6 cellular contexts compared by ENCODE assay signal in genomic region chrX:29374765-29375164, GRCh38.
DNase-seq lines count a peak whose midpoint lies in the region; ATAC-seq, FAIRE-seq and TF ChIP-seq lines count a peak whose summit lies in the region.
"Not testable (repeated sequence)": the region's sequence is repeated elsewhere in the genome, so short reads cannot be mapped to it uniquely, and the experiment has no call there.

No MANE protein-coding gene starts in this region.

- not testable (repeated sequence) for H3K4me3 ChIP-seq in K562; endothelial cell of umbilical vein (replicated peaks in 1 of 3; ENCODE audit: insufficient read depth in 1 of 3, low read depth in 1 of 3, low read length in 3 of 3); liver (ENCODE audit: low read depth in 1 of 3, low read length in 3 of 3); pancreas

- not testable (repeated sequence) for TF ChIP-seq CTCF in K562 (IDR thresholded peaks at IDR 0.05 in 2 of 3, conservative IDR thresholded peaks at IDR 0.05 in 1 of 3; ENCODE audit: insufficient read depth in 2 of 3, low read depth in 1 of 3, low read length in 3 of 3); endothelial cell of umbilical vein (IDR thresholded peaks at IDR 0.05; ENCODE audit: extremely low read depth in 1 of 2, insufficient read depth in 1 of 2, low read depth in 1 of 2, low read length in 2 of 2); liver (IDR thresholded peaks at IDR 0.05; ENCODE audit: low read depth, low read length, missing input control); pancreas (IDR thresholded peaks at IDR 0.05)

- TF ChIP-seq POLR2A in K562 (conservative IDR thresholded peaks at IDR 0.05); endothelial cell of umbilical vein (IDR thresholded peaks at IDR 0.05; ENCODE audit: low read depth, low read length): not testable (repeated sequence)

- H3K9me1 ChIP-seq in K562 (ENCODE audit: control insufficient read depth, insufficient read depth, low read length); endothelial cell of umbilical vein (replicated peaks; ENCODE audit: control insufficient read depth, extremely low read depth, insufficient read depth, low read length): not testable (repeated sequence)

- H3K36me3 ChIP-seq in K562 (ENCODE audit: control insufficient read depth, insufficient read depth, low read length); endothelial cell of umbilical vein (ENCODE audit: control insufficient read depth in 2 of 2, extremely low read depth in 1 of 2, insufficient read depth in 2 of 2, low read length in 2 of 2); liver (ENCODE audit: control insufficient read depth in 4 of 4, insufficient read depth in 3 of 4, low read depth in 1 of 4, low read length in 3 of 4); pancreas: not testable (repeated sequence)

- not testable (repeated sequence) for TF ChIP-seq EP300 in K562 (IDR thresholded peaks at IDR 0.05; ENCODE audit: low read length)

- not testable (repeated sequence) for H3K27me3 ChIP-seq in K562 (ENCODE audit: control insufficient read depth in 2 of 2, insufficient read depth in 2 of 2, low read length in 2 of 2); endothelial cell of umbilical vein (ENCODE audit: control insufficient read depth in 2 of 2, insufficient read depth in 2 of 2, low read length in 2 of 2); liver (ENCODE audit: control insufficient read depth in 4 of 4, insufficient read depth in 4 of 4, low read length in 3 of 4); pancreas

- intact Hi-C loops in K562 (cut with micrococcal nuclease); endothelial cell of umbilical vein (cut with micrococcal nuclease); left colon (cut with DNase I, micrococcal nuclease); pancreas (cut with DNase I): not testable (repeated sequence)

- H3K27ac ChIP-seq in K562 (ENCODE audit: extremely low read depth, low read depth, low read length); endothelial cell of umbilical vein (ENCODE audit: insufficient read depth, low read depth, low read length); liver (ENCODE audit: low read depth in 1 of 2, low read length in 2 of 2); pancreas: not testable (repeated sequence)

- H3K9ac ChIP-seq in K562 (ENCODE audit: insufficient read depth in 1 of 2, low read depth in 2 of 2, low read length in 2 of 2); endothelial cell of umbilical vein (replicated peaks; ENCODE audit: extremely low read depth, insufficient read depth, low read length); liver (ENCODE audit: low read depth in 1 of 2, low read length in 2 of 2): not testable (repeated sequence)

- not testable (repeated sequence) for H3K79me2 ChIP-seq in K562 (ENCODE audit: control insufficient read depth, insufficient read depth, low read length); endothelial cell of umbilical vein (ENCODE audit: control insufficient read depth, insufficient read depth, low read length)

- ATAC-seq in K562, result not testable (repeated sequence)
- ATAC-seq in left colon (peak; percentile 97), pancreas (peak in 2 of 4 donors; percentile 52 to 74)

- FAIRE-seq in GM19239 (lab: Jason Lieb, UNC) (peak; percentile 96), K562 (lab: Jason Lieb, UNC) (peak; percentile 32), endothelial cell of umbilical vein (lab: Jason Lieb, UNC) (peak; percentile 83), pancreas (lab: Jason Lieb, UNC) (peak; percentile 96)

- H2AFZ ChIP-seq in K562 (ENCODE audit: low read depth, low read length); endothelial cell of umbilical vein (ENCODE audit: low read depth, low read length): not testable (repeated sequence)

- not testable (repeated sequence) for H4K20me1 ChIP-seq in K562 (replicated peaks; ENCODE audit: control insufficient read depth, insufficient read depth, low read length); endothelial cell of umbilical vein (replicated peaks; ENCODE audit: control insufficient read depth, extremely low read depth, insufficient read depth, low read length)

- CTCF ChIA-PET in K562 (lab: Yijun Ruan, JAX; ENCODE audit: low intra/inter-chr PET ratio); endothelial cell of umbilical vein (lab: Charles Lee): not testable (repeated sequence)

- BruUV-seq in K562 (replicated peaks; lab: Mats Ljungman, UMichigan); endothelial cell of umbilical vein (replicated peaks; lab: Mats Ljungman, UMichigan): not testable (repeated sequence)

- not testable (repeated sequence) for H3K4me2 ChIP-seq in K562 (ENCODE audit: insufficient read depth, low read length); endothelial cell of umbilical vein (ENCODE audit: insufficient read depth, low read length)

- in situ Hi-C loops in K562 (cut with MboI), result not testable (repeated sequence)

- POLR2A ChIA-PET in K562 (lab: Yijun Ruan, JAX); endothelial cell of umbilical vein (lab: Charles Lee): not testable (repeated sequence)

- dilution Hi-C loops in endothelial cell of umbilical vein (cut with MboI; ENCODE audit: extremely low pct_ligation_motif_present, low sequenced_read_pairs), result not testable (repeated sequence)

- TF ChIP-seq RAD21 in K562 (CRISPR knock-in tag; conservative IDR thresholded peaks at IDR 0.05 in 1 of 2, IDR thresholded peaks at IDR 0.05 in 1 of 2); liver (IDR thresholded peaks at IDR 0.05): not testable (repeated sequence)

- not testable (repeated sequence) for H3K9me3 ChIP-seq in K562 (replicated peaks; ENCODE audit: control insufficient read depth, insufficient read depth, low read depth, low read length); endothelial cell of umbilical vein (replicated peaks; ENCODE audit: control insufficient read depth, insufficient read depth, low read length); pancreas
- H3K9me3 ChIP-seq in liver (ENCODE audit: control insufficient read depth in 4 of 4, low read length in 3 of 4), result peaks cover 0 to 12% (median 2%) of the 10 kb centered on the region in 4 donors

- not testable (repeated sequence) for DNase-seq in GM19239 (ENCODE audit: insufficient read length, low spot score); K562 (ENCODE audit: extremely low read depth in 1 of 4, low spot score in 3 of 4); endothelial cell of umbilical vein (ENCODE audit: low read depth, low spot score); left colon; pancreas

- H3K4me1 ChIP-seq in K562 (replicated peaks in 1 of 2; ENCODE audit: control insufficient read depth in 2 of 2, insufficient read depth in 2 of 2, low read length in 2 of 2); endothelial cell of umbilical vein (ENCODE audit: control insufficient read depth, extremely low read depth, insufficient read depth, low read length); liver (ENCODE audit: control insufficient read depth in 4 of 4, insufficient read depth in 4 of 4, low read length in 3 of 4); pancreas: not testable (repeated sequence)

TF ChIP-seq in liver, 16 proteins besides CTCF, POLR2A, EP300 and RAD21:
- TF ChIP-seq HNF4A (conservative IDR thresholded peaks at IDR 0.05), result peak; percentile 50 to 72
- TF ChIP-seq SP1 (IDR thresholded peaks at IDR 0.05), result peak; percentile 8
